In genomic region chr7:149627911-149628310, GRCh38 we compare ENCODE assay signal across 22 cellular contexts.
DNase-seq lines count a peak whose midpoint lies in the region; ATAC-seq, FAIRE-seq and TF ChIP-seq lines count a peak whose summit lies in the region.
"Had no signal": no experiment of that assay in that cellular context is flagged by ENCODE, and none has a peak within 500 bp of the region (broad histone marks: within the 10 kb centered on the region; RNA-seq: fewer than 3 reads in every experiment).

No MANE protein-coding gene starts in this region.

- H3K27ac Mint-ChIP-seq in nephron progenitor cell, result peak overlapping the region; percentile 33
- H3K27ac Mint-ChIP-seq: CD4-positive, alpha-beta T cell; CD8-positive, alpha-beta T cell had no signal

- peak overlapping the region; percentile 95 for H3K27ac ChIP-seq in C4-2B
- H3K27ac ChIP-seq in K562 (ENCODE audit: extremely low read depth, low read depth, low read length), result no peak overlapping the region
- no peak overlapping the region for H3K27ac ChIP-seq in foreskin keratinocyte
- H3K27ac ChIP-seq: A549, BLaER1 had no signal

- H3K4me1 Mint-ChIP-seq in nephron progenitor cell, result peaks cover 50% of the 10 kb centered on the region

- no peak overlapping the region for H3K4me2 ChIP-seq in K562 (ENCODE audit: insufficient read depth, low read length)
- H3K4me2 ChIP-seq: A549, BLaER1 had no signal

- TF ChIP-seq EP300 in K562 (IDR thresholded peaks at IDR 0.05; ENCODE audit: low read length), result no peak

- 26% methylated on average over 3 of the region's 3 CpGs for WGBS in K562 (ENCODE audit: insufficient coverage, low coverage, missing lambda C conversion rate)

- no peak for TF ChIP-seq RAD21 in K562 (CRISPR knock-in tag; conservative IDR thresholded peaks at IDR 0.05 in 1 of 2, IDR thresholded peaks at IDR 0.05 in 1 of 2)

- no peaks in the 10 kb centered on the region for H3K9me3 Mint-ChIP-seq in nephron progenitor cell
- H3K9me3 Mint-ChIP-seq: CD4-positive, alpha-beta T cell; CD8-positive, alpha-beta T cell had no signal

- H3K4me3 ChIP-seq in K562, result no peak overlapping the region
- H3K4me3 ChIP-seq: A549, BLaER1 had no signal

- no peak for ATAC-seq in K562
- ATAC-seq in foreskin keratinocyte, result no peak
- ATAC-seq in HG03378 (IDR thresholded peaks at IDR 0.05; ENCODE audit: unreplicated experiment), result no peak
- ATAC-seq in HG02970 (IDR thresholded peaks at IDR 0.05; ENCODE audit: low FRiP score, unreplicated experiment), result no peak
- ATAC-seq: A549; CD8-positive, alpha-beta T cell had no signal

- BruUV-seq in K562 (replicated peaks; lab: Mats Ljungman, UMichigan), result no TSS peak

- peaks cover 16% of the 10 kb centered on the region for H3K79me2 ChIP-seq in K562 (ENCODE audit: control insufficient read depth, insufficient read depth, low read length)

- no peak for TF ChIP-seq CTCF in C4-2B (conservative IDR thresholded peaks at IDR 0.05)
- no peak for TF ChIP-seq CTCF in K562 (IDR thresholded peaks at IDR 0.05 in 2 of 3, conservative IDR thresholded peaks at IDR 0.05 in 1 of 3; ENCODE audit: insufficient read depth in 2 of 3, low read depth in 1 of 3, low read length in 3 of 3)
- no peak for TF ChIP-seq CTCF in nephron progenitor cell (IDR thresholded peaks at IDR 0.05)
- no peak for TF ChIP-seq CTCF in foreskin keratinocyte (conservative IDR thresholded peaks at IDR 0.05)

- no peak for FAIRE-seq in K562 (lab: Jason Lieb, UNC)
- FAIRE-seq: A549, D721Med, G401.6, GM12891, GM19239 had no signal

- peaks cover 1% of the 10 kb centered on the region for H3K9me1 ChIP-seq in K562 (ENCODE audit: control insufficient read depth, insufficient read depth, low read length)

- intact Hi-C loops in K562 (cut with micrococcal nuclease), result loop anchor here (10.0 kb wide), 1 partner anchor 203 kb away; no protein-coding TSS in a partner anchor

- H3K36me3 Mint-ChIP-seq in nephron progenitor cell (ENCODE audit: low read depth), result no peaks in the 10 kb centered on the region

- H3K27me3 ChIP-seq in K562 (ENCODE audit: control insufficient read depth in 2 of 2, insufficient read depth in 2 of 2, low read length in 2 of 2), result peaks cover 21 to 30% of the 10 kb centered on the region in 2 experiments
- peaks cover 32% of the 10 kb centered on the region for H3K27me3 ChIP-seq in foreskin keratinocyte
- H3K27me3 ChIP-seq: BLaER1 had no signal

- TF ChIP-seq POLR2A in K562 (conservative IDR thresholded peaks at IDR 0.05), result no peak

- POLR2A ChIA-PET in K562 (lab: Yijun Ruan, JAX), result interaction anchor here (1.0 to 1.4 kb wide), 2 partner anchors 10 to 318 kb away, joined by 3 to 5 read pairs; no protein-coding TSS in a partner anchor

- H3K9me3 ChIP-seq in K562 (replicated peaks; ENCODE audit: control insufficient read depth, insufficient read depth, low read depth, low read length), result no peaks in the 10 kb centered on the region
- H3K9me3 ChIP-seq: A549, BE2C, BLaER1, Caco-2 had no signal

- H3K4me1 ChIP-seq in K562 (replicated peaks in 1 of 2; ENCODE audit: control insufficient read depth in 2 of 2, insufficient read depth in 2 of 2, low read length in 2 of 2), result peaks cover 10 to 13% of the 10 kb centered on the region in 2 experiments
- no peaks in the 10 kb centered on the region for H3K4me1 ChIP-seq in foreskin keratinocyte
- H3K4me1 ChIP-seq: BE2C had no signal

- CTCF ChIA-PET in K562 (lab: Yijun Ruan, JAX; ENCODE audit: low intra/inter-chr PET ratio), result no interaction called here

- in situ Hi-C loops in K562 (cut with MboI), result no loop called here

- peaks cover 3% of the 10 kb centered on the region; the same call in 1 of the 3 replicates for H3K36me3 ChIP-seq in K562 (ENCODE audit: control insufficient read depth, insufficient read depth, low read length)
- H3K36me3 ChIP-seq: BE2C had no signal

- no peaks in the 10 kb centered on the region for H3K27me3 Mint-ChIP-seq in nephron progenitor cell (ENCODE audit: low read depth, poor library complexity)

- peak; percentile 5 for DNase-seq in OCI-M1 (lab: John Stamatoyannopoulos, UW)
- no peak for DNase-seq in K562 (ENCODE audit: extremely low read depth in 1 of 4, low spot score in 3 of 4)
- no peak for DNase-seq in nephron progenitor cell
- DNase-seq in foreskin keratinocyte, result no peak
- DNase-seq in AG20443 (ENCODE audit: low spot score), result no peak
- DNase-seq: BE2C; C1 segment of cervical spinal cord; Caco-2; Calu3; CD4-positive, alpha-beta T cell; CD8-positive, alpha-beta T cell; DMS79 treated with DMSO at 0.1 percent for 48 hours; GF-D8 had no signal

- H4K20me1 ChIP-seq in K562 (replicated peaks; ENCODE audit: control insufficient read depth, insufficient read depth, low read length), result peaks cover 8% of the 10 kb centered on the region

- no peak overlapping the region for H3K4me3 Mint-ChIP-seq in nephron progenitor cell
- H3K4me3 Mint-ChIP-seq: CD8-positive, alpha-beta T cell had no signal

- no peak overlapping the region for H3K9ac ChIP-seq in K562 (ENCODE audit: insufficient read depth in 1 of 2, low read depth in 2 of 2, low read length in 2 of 2)
- H3K9ac ChIP-seq: BLaER1 had no signal

- H2AFZ ChIP-seq in K562 (ENCODE audit: low read depth, low read length), result peak overlapping the region; percentile 18; the same call in 1 of the 2 replicates

TF ChIP-seq in K562, 482 proteins besides CTCF, POLR2A, EP300 and RAD21 (continues in another document):
- TF ChIP-seq, protein P1, sequence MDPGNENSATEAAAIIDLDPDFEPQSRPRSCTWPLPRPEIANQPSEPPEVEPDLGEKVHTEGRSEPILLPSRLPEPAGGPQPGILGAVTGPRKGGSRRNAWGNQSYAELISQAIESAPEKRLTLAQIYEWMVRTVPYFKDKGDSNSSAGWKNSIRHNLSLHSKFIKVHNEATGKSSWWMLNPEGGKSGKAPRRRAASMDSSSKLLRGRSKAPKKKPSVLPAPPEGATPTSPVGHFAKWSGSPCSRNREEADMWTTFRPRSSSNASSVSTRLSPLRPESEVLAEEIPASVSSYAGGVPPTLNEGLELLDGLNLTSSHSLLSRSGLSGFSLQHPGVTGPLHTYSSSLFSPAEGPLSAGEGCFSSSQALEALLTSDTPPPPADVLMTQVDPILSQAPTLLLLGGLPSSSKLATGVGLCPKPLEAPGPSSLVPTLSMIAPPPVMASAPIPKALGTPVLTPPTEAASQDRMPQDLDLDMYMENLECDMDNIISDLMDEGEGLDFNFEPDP (CRISPR knock-in tag; IDR thresholded peaks at IDR 0.05), result 0 out of 2 replicates have a peak, but pooled peaks have one; percentile 45
- TF ChIP-seq POLR3A (IDR thresholded peaks at IDR 0.05; ENCODE audit: borderline replicate concordance, extremely low read depth, insufficient read depth, insufficient read length) (peak; percentile 73), ZMIZ1 (IDR thresholded peaks at IDR 0.05; ENCODE audit: low read depth in 2 of 2, low read length in 2 of 2) (no peak), TBP (optimal IDR thresholded peaks at IDR 0.05; ENCODE audit: low read depth, low read length) (peak; percentile 80), POLR2AphosphoS5 (IDR thresholded peaks at IDR 0.05; ENCODE audit: control insufficient read depth, insufficient read depth, low read depth, low read length) (no peak), ZNF398 (CRISPR knock-in tag; IDR thresholded peaks at IDR 0.05) (no peak), EP400 (IDR thresholded peaks at IDR 0.05) (no peak)
- TF ChIP-seq, protein P2, sequence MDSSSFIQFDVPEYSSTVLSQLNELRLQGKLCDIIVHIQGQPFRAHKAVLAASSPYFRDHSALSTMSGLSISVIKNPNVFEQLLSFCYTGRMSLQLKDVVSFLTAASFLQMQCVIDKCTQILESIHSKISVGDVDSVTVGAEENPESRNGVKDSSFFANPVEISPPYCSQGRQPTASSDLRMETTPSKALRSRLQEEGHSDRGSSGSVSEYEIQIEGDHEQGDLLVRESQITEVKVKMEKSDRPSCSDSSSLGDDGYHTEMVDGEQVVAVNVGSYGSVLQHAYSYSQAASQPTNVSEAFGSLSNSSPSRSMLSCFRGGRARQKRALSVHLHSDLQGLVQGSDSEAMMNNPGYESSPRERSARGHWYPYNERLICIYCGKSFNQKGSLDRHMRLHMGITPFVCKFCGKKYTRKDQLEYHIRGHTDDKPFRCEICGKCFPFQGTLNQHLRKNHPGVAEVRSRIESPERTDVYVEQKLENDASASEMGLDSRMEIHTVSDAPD (CRISPR knock-in tag; IDR thresholded peaks at IDR 0.05), result no peak
